Comparison of ENCODE assay signal across 1 cellular context in genomic region chr11:113043704-113044103, GRCh38.
TF ChIP-seq lines count a peak whose summit lies in the region.

No MANE protein-coding gene starts in this region.

TF ChIP-seq in GM23338, 12 proteins besides CTCF, POLR2A, EP300 and RAD21 (continued from another document):
- TF ChIP-seq, protein P1, sequence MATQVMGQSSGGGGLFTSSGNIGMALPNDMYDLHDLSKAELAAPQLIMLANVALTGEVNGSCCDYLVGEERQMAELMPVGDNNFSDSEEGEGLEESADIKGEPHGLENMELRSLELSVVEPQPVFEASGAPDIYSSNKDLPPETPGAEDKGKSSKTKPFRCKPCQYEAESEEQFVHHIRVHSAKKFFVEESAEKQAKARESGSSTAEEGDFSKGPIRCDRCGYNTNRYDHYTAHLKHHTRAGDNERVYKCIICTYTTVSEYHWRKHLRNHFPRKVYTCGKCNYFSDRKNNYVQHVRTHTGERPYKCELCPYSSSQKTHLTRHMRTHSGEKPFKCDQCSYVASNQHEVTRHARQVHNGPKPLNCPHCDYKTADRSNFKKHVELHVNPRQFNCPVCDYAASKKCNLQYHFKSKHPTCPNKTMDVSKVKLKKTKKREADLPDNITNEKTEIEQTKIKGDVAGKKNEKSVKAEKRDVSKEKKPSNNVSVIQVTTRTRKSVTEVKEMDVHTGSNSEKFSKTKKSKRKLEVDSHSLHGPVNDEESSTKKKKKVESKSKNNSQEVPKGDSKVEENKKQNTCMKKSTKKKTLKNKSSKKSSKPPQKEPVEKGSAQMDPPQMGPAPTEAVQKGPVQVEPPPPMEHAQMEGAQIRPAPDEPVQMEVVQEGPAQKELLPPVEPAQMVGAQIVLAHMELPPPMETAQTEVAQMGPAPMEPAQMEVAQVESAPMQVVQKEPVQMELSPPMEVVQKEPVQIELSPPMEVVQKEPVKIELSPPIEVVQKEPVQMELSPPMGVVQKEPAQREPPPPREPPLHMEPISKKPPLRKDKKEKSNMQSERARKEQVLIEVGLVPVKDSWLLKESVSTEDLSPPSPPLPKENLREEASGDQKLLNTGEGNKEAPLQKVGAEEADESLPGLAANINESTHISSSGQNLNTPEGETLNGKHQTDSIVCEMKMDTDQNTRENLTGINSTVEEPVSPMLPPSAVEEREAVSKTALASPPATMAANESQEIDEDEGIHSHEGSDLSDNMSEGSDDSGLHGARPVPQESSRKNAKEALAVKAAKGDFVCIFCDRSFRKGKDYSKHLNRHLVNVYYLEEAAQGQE (IDR thresholded peaks at IDR 0.05; ENCODE audit: unreplicated experiment), result no peak
- no peak for TF ChIP-seq JUNB (IDR thresholded peaks at IDR 0.05; ENCODE audit: unreplicated experiment)
- TF ChIP-seq POLR2AphosphoS5 (IDR thresholded peaks at IDR 0.05; ENCODE audit: low read depth), result no peak
- no peak for TF ChIP-seq EZH2 (IDR thresholded peaks at IDR 0.05; ENCODE audit: low read depth, unreplicated experiment)
- TF ChIP-seq CREB1 (CRISPR knock-in tag; IDR thresholded peaks at IDR 0.05; ENCODE audit: low read depth), result no peak
- TF ChIP-seq ZNF462 (CRISPR knock-in tag; IDR thresholded peaks at IDR 0.05), result no peak
- TF ChIP-seq NANOG (IDR thresholded peaks at IDR 0.05; ENCODE audit: borderline replicate concordance), result no peak
